In the genomic region with DNA sequence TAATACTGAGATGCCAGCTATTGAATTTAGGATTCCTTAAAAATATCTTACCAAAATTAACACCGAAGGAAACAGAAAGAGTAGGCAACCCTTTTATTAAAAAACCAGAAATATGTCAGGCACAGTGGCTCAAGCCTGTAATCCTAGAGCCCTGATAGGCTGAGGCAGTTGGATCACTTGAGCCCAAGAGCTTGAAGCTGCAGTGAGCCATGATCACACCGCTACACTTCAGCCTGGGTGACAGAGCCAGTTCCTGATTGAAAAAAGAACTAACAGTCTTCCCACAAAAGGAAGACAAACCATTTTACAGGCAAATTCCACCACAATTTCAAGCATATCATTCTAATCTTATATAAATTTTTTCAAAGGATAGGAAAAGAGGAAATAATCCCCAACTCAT, we compare ENCODE assay signal across 19 cellular contexts. TPM values are rescaled to one million over a fixed set of nuclear protein-coding genes. Genes with fewer than 3 reads are reported as not detected.
A peak's percentile ranks its signal among the peaks of the same experiment; 100 is the strongest.
DNase-seq lines count a peak whose midpoint lies in the region; ATAC-seq and TF ChIP-seq lines count a peak whose summit lies in the region.
"Had no signal": no experiment of that assay in that cellular context is flagged by ENCODE, and none has a peak within 500 bp of the region (broad histone marks: within the 10 kb centered on the region; RNA-seq: fewer than 3 reads in every experiment).

No MANE protein-coding gene starts in this region.

- no peaks in the 10 kb centered on the region for H3K79me2 ChIP-seq in OCI-LY3 (ENCODE audit: low read length)

- H3K4me1 ChIP-seq in OCI-LY3 (ENCODE audit: low read length) (peaks cover 23% of the 10 kb centered on the region), thyroid gland (no peaks in the 10 kb centered on the region), esophagus squamous epithelium (no peaks in the 10 kb centered on the region)
- no peaks in the 10 kb centered on the region for H3K4me1 ChIP-seq in CD8-positive, alpha-beta T cell (ENCODE audit: insufficient read depth, low read length)
- H3K4me1 ChIP-seq: BLaER1, Caco-2 had no signal

- no peaks in the 10 kb centered on the region for H4K20me1 ChIP-seq in OCI-LY3 (ENCODE audit: insufficient read depth, low read length)
- H4K20me1 ChIP-seq: BLaER1 had no signal

- H3K27me3 ChIP-seq in OCI-LY3 (ENCODE audit: low read depth, low read length) (no peaks in the 10 kb centered on the region), thyroid gland (no peaks in the 10 kb centered on the region), esophagus squamous epithelium (no peaks in the 10 kb centered on the region)
- H3K27me3 ChIP-seq in CD8-positive, alpha-beta T cell (ENCODE audit: insufficient read depth, low read length): no peaks in the 10 kb centered on the region
- H3K27me3 ChIP-seq: BLaER1 had no signal

- TF ChIP-seq CTCF in OCI-LY3 (IDR thresholded peaks at IDR 0.05; ENCODE audit: low read depth, low read length): no peak
- TF ChIP-seq CTCF in thyroid gland (IDR thresholded peaks at IDR 0.05): no peak
- no peak for TF ChIP-seq CTCF in CD8-positive, alpha-beta T cell (IDR thresholded peaks at IDR 0.05)
- TF ChIP-seq CTCF in esophagus squamous epithelium (IDR thresholded peaks at IDR 0.05): no peak

- peak overlapping the region; percentile 66 for H3K4me2 ChIP-seq in OCI-LY3 (ENCODE audit: low read length)
- H3K4me2 ChIP-seq: BLaER1 had no signal

- H3K4me3 ChIP-seq in OCI-LY3 (ENCODE audit: low read length) (peak overlapping the region; percentile 30), thyroid gland (replicated peaks in 1 of 3) (no peak overlapping the region), esophagus squamous epithelium (no peak overlapping the region)
- no peak overlapping the region for H3K4me3 ChIP-seq in CD8-positive, alpha-beta T cell (ENCODE audit: low read depth, low read length)
- H3K4me3 ChIP-seq: BLaER1, GM23248 had no signal

- peaks cover 40% of the 10 kb centered on the region for H3K36me3 Mint-ChIP-seq in CD8-positive, alpha-beta T cell

- no peak for ATAC-seq in CD8-positive, alpha-beta T cell

- DNase-seq in DMS53 (lab: John Stamatoyannopoulos, UW): peak; percentile 15
- no peak for DNase-seq in DMS53 treated with DMSO at 0.1 percent for 48 hours (lab: John Stamatoyannopoulos, UW; ENCODE audit: unreplicated experiment)
- peak; percentile 8 for DNase-seq in CD1c-positive myeloid dendritic cell (ENCODE audit: extremely low spot score)
- peak; percentile 70 to 79 for DNase-seq in thyroid gland
- no peak for DNase-seq in CD8-positive, alpha-beta T cell
- no peak for DNase-seq in esophagus squamous epithelium (lab: John Stamatoyannopoulos, UW)
- DNase-seq: Caco-2; CD4-positive, alpha-beta memory T cell; DMS153; EL; GDM1; GM23248; H7; HCEC 1CT had no signal

- no peak overlapping the region; the same call in 1 of the 2 replicates for H2AFZ ChIP-seq in OCI-LY3 (ENCODE audit: low read depth, low read length)
- H2AFZ ChIP-seq: GM23248 had no signal

- H3K4me3 Mint-ChIP-seq in CD8-positive, alpha-beta T cell: no peak overlapping the region
- H3K4me3 Mint-ChIP-seq: B cell; CD4-positive, alpha-beta memory T cell had no signal

- WGBS in thyroid gland, 2 donors: 50 to 66% methylated on average over 2 of the region's 2 CpGs
- 88 to 90% methylated on average over 2 of the region's 2 CpGs for WGBS in esophagus squamous epithelium, 2 donors

- no peak for TF ChIP-seq POLR2A in thyroid gland (IDR thresholded peaks at IDR 0.05)
- no peak for TF ChIP-seq POLR2A in esophagus squamous epithelium (IDR thresholded peaks at IDR 0.05)

- H3K27me3 Mint-ChIP-seq in CD8-positive, alpha-beta T cell (ENCODE audit: low read depth): no peaks in the 10 kb centered on the region
- H3K27me3 Mint-ChIP-seq: B cell; CD4-positive, alpha-beta memory T cell had no signal

- H3K27ac ChIP-seq in OCI-LY3 (ENCODE audit: low read length) (peak overlapping the region; percentile 20), thyroid gland (peak overlapping the region in 1 of 3 donors; percentile 59), esophagus squamous epithelium (no peak overlapping the region)
- H3K27ac ChIP-seq in CD8-positive, alpha-beta T cell (ENCODE audit: low read depth, low read length): no peak overlapping the region
- H3K27ac ChIP-seq: 22Rv1, BLaER1, C4-2B, GM23248 had no signal

- no peaks in the 10 kb centered on the region for H3K4me1 Mint-ChIP-seq in CD8-positive, alpha-beta T cell (ENCODE audit: low read depth)
- H3K4me1 Mint-ChIP-seq: B cell had no signal

- peaks cover 3% of the 10 kb centered on the region for H3K9me3 Mint-ChIP-seq in CD8-positive, alpha-beta T cell

- no peak overlapping the region for H3K9ac ChIP-seq in OCI-LY3 (ENCODE audit: low read length)
- H3K9ac ChIP-seq: BLaER1, GM23248 had no signal

- CTCF ChIA-PET in CD8-positive, alpha-beta T cell (lab: Charles Lee): no interaction called here

- H3K9me3 ChIP-seq in OCI-LY3 (ENCODE audit: insufficient read depth, low read length): no peaks in the 10 kb centered on the region
- H3K9me3 ChIP-seq in thyroid gland: no peaks in the 10 kb centered on the region
- no peaks in the 10 kb centered on the region for H3K9me3 ChIP-seq in CD8-positive, alpha-beta T cell (ENCODE audit: low read length)
- H3K9me3 ChIP-seq in esophagus squamous epithelium: peaks cover 0 to 4% (median 4%) of the 10 kb centered on the region in 3 donors

- H3K27ac Mint-ChIP-seq in CD8-positive, alpha-beta T cell: no peak overlapping the region
- H3K27ac Mint-ChIP-seq: B cell had no signal

- intact Hi-C loops in thyroid gland (cut with DNase I) (no loop called here), esophagus squamous epithelium (cut with DNase I) (no loop called here)
- intact Hi-C loops in CD8-positive, alpha-beta T cell (cut with DNase I, micrococcal nuclease): no loop called here

- POLR2A ChIA-PET in CD8-positive, alpha-beta T cell (lab: Charles Lee): interaction anchor here (0.8 kb wide), 1 partner anchor 16 kb away, joined by 4 read pairs; no protein-coding TSS in a partner anchor

- H3K36me3 ChIP-seq in OCI-LY3 (replicated peaks; ENCODE audit: low read depth, low read length) (no peaks in the 10 kb centered on the region), thyroid gland (no peaks in the 10 kb centered on the region), esophagus squamous epithelium (peaks cover 0 to 46% (median 0%) of the 10 kb centered on the region in 3 donors)
- no peaks in the 10 kb centered on the region for H3K36me3 ChIP-seq in CD8-positive, alpha-beta T cell (ENCODE audit: insufficient read depth, low read length)
- H3K36me3 ChIP-seq: BLaER1 had no signal

RNA-seq across cellular contexts. Expression of gene SLFN12, which starts 15.6 kb away (rescaled TPM):
- total RNA-seq in thyroid gland (10 to 100 TPM; 10.3 to 16.3 (median 13.1) TPM), esophagus squamous epithelium (1 to 10 TPM; 1.3 to 5.0 (median 3.7) TPM)
- total RNA-seq in CD8-positive, alpha-beta T cell: 1 to 10 TPM; 2.4 TPM
- total RNA-seq: Caco-2 had no signal

RNA-seq across cellular contexts. Expression of gene SLFN13, which starts 31.9 kb away (rescaled TPM):
- total RNA-seq in thyroid gland (10 to 100 TPM; 13.6 to 31.8 (median 17.9) TPM), esophagus squamous epithelium (1 to 10 TPM; 2.7 to 7.6 (median 5.8) TPM)
- total RNA-seq in CD8-positive, alpha-beta T cell: 10 to 100 TPM; 16.1 to 17.3 TPM
- total RNA-seq: Caco-2 had no signal

RNA-seq across cellular contexts. Expression of gene SLFN11, which starts 43.2 kb away (rescaled TPM):
- total RNA-seq in thyroid gland: 10 to 100 TPM; 39.0 to 68.6 (median 55.0) TPM
- total RNA-seq in CD8-positive, alpha-beta T cell: 10 to 100 TPM; 25.6 to 27.2 TPM
- total RNA-seq in esophagus squamous epithelium: 10 to 100 TPM in 2 of 4 donors, 1 to 10 TPM in 2; 1.4 to 12.4 (median 10.1) TPM
- total RNA-seq: Caco-2 had no signal

Comparison
In these comparisons a context has a peak if more than half of its experiments do, and no peak if none do; other contexts are left out.
1. DNase-seq: peak in DMS53 (single experiment), CD1c-positive myeloid dendritic cell (single experiment) and thyroid gland (2 of 2); none in DMS53 treated with DMSO at 0.1 percent for 48 hours (single experiment), CD8-positive, alpha-beta T cell (0 of 7) and esophagus squamous epithelium (single experiment).